Comparison of ENCODE assay signal across 8 cellular contexts in genomic region chr4:102390438-102390837, GRCh38. TPM values are rescaled to one million over a fixed set of nuclear protein-coding genes. Genes with fewer than 3 reads are reported as not detected.
A peak's percentile ranks its signal among the peaks of the same experiment; 100 is the strongest.
DNase-seq lines count a peak whose midpoint lies in the region; ATAC-seq and TF ChIP-seq lines count a peak whose summit lies in the region.

No MANE protein-coding gene starts in this region.

- H3K9me3 ChIP-seq in lung (ENCODE audit: control insufficient read depth in 2 of 2, insufficient read depth in 1 of 2, low read length in 1 of 2) (no peaks in the 10 kb centered on the region), Caco-2 (no peaks in the 10 kb centered on the region)

- no peak overlapping the region for H3K27ac Mint-ChIP-seq in Caco-2 (ENCODE audit: unreplicated experiment)
- H3K27ac Mint-ChIP-seq in activated CD4-positive, alpha-beta T cell treated with anti-CD3 and anti-CD28 coated beads, Interleukin-2, amount 10 ng/mL, durations not matched to agents 7 days and 5 days = no peak overlapping the region

- WGBS in lung, 2 donors = 28 to 60% methylated on average over 2 of the region's 2 CpGs

- no peak overlapping the region for H3K4me3 Mint-ChIP-seq in Caco-2 (ENCODE audit: unreplicated experiment)
- H3K4me3 Mint-ChIP-seq in activated CD4-positive, alpha-beta T cell treated with anti-CD3 and anti-CD28 coated beads, Interleukin-2, amount 10 ng/mL, durations not matched to agents 7 days and 5 days = no peak overlapping the region

- H3K27me3 ChIP-seq in lung (ENCODE audit: control insufficient read depth, insufficient read depth) (no peaks in the 10 kb centered on the region), Caco-2 (replicated peaks; ENCODE audit: control insufficient read depth, insufficient read depth, low read length) (no peaks in the 10 kb centered on the region)

- H3K4me1 ChIP-seq in lung (ENCODE audit: control insufficient read depth in 2 of 2, insufficient read depth in 2 of 2, low read length in 2 of 2) (no peaks in the 10 kb centered on the region), Caco-2 (no peaks in the 10 kb centered on the region)

- no peak overlapping the region for H3K4me3 ChIP-seq in lung
- no peak overlapping the region for H3K4me3 ChIP-seq in Caco-2 (ENCODE audit: low read depth, low read length)
- H3K4me3 ChIP-seq in coronary artery = no peak overlapping the region

- H3K36me3 ChIP-seq in lung (ENCODE audit: control insufficient read depth in 2 of 2, insufficient read depth in 2 of 2, low read length in 2 of 2) (no peaks in the 10 kb centered on the region), Caco-2 (ENCODE audit: control insufficient read depth, insufficient read depth, low read length) (no peaks in the 10 kb centered on the region)

- H3K27ac ChIP-seq in lung (ENCODE audit: low read depth in 1 of 2, low read length in 1 of 2) (no peak overlapping the region), coronary artery (no peak overlapping the region)

- DNase-seq in NOMO-1 treated with dmso at 0.1 percent for 144 hours (lab: John Stamatoyannopoulos, UW; ENCODE audit: unreplicated experiment) (peak; percentile 84), lung (ENCODE audit: low spot score) (no peak), Caco-2 (no peak), superior temporal gyrus (ENCODE audit: extremely low spot score) (no peak), coronary artery (ENCODE audit: low spot score) (no peak)
- no peak for DNase-seq in activated CD4-positive, alpha-beta T cell treated with anti-CD3 and anti-CD28 coated beads, Interleukin-2, amount 10 ng/mL, durations not matched to agents 7 days and 5 days

- H3K36me3 Mint-ChIP-seq in Caco-2 (ENCODE audit: insufficient read depth, unreplicated experiment) = no peaks in the 10 kb centered on the region
- H3K36me3 Mint-ChIP-seq in activated CD4-positive, alpha-beta T cell treated with anti-CD3 and anti-CD28 coated beads, Interleukin-2, amount 10 ng/mL, durations not matched to agents 7 days and 5 days (ENCODE audit: low read depth) = no peaks in the 10 kb centered on the region

- H3K9me3 Mint-ChIP-seq in Caco-2 (ENCODE audit: unreplicated experiment) = peaks cover 8% of the 10 kb centered on the region
- no peaks in the 10 kb centered on the region for H3K9me3 Mint-ChIP-seq in activated CD4-positive, alpha-beta T cell treated with anti-CD3 and anti-CD28 coated beads, Interleukin-2, amount 10 ng/mL, durations not matched to agents 7 days and 5 days

- BruUV-seq in Caco-2 (replicated peaks; lab: Mats Ljungman, UMichigan) = no TSS peak

- peaks cover 9% of the 10 kb centered on the region for H3K27me3 Mint-ChIP-seq in Caco-2 (ENCODE audit: insufficient read depth, unreplicated experiment)
- peaks cover 12% of the 10 kb centered on the region for H3K27me3 Mint-ChIP-seq in activated CD4-positive, alpha-beta T cell treated with anti-CD3 and anti-CD28 coated beads, Interleukin-2, amount 10 ng/mL, durations not matched to agents 7 days and 5 days

- ATAC-seq in GM18858 (IDR thresholded peaks at IDR 0.05; ENCODE audit: unreplicated experiment) (peak; percentile 95), HG02610 (IDR thresholded peaks at IDR 0.05; ENCODE audit: unreplicated experiment) (peak; percentile 97), lung (ENCODE audit: insufficient read depth, low FRiP score) (peak; percentile 34)

- CTCF ChIA-PET in Caco-2 (lab: Charles Lee) = no interaction called here
- CTCF ChIA-PET in activated CD4-positive, alpha-beta T cell treated with anti-CD3 and anti-CD28 coated beads, Interleukin-2, amount 10 ng/mL, durations not matched to agents 7 days and 5 days (lab: Charles Lee) = no interaction called here

- H3K4me1 Mint-ChIP-seq in Caco-2 (ENCODE audit: low read depth, unreplicated experiment) = peaks cover 7% of the 10 kb centered on the region
- H3K4me1 Mint-ChIP-seq in activated CD4-positive, alpha-beta T cell treated with anti-CD3 and anti-CD28 coated beads, Interleukin-2, amount 10 ng/mL, durations not matched to agents 7 days and 5 days = peaks cover 2% of the 10 kb centered on the region

- intact Hi-C loops in Caco-2 (cut with micrococcal nuclease; ENCODE audit: unreplicated experiment) = no loop called here

- POLR2A ChIA-PET in Caco-2 (lab: Charles Lee) = no interaction called here
- POLR2A ChIA-PET in activated CD4-positive, alpha-beta T cell treated with anti-CD3 and anti-CD28 coated beads, Interleukin-2, amount 10 ng/mL, durations not matched to agents 7 days and 5 days (lab: Charles Lee) = no interaction called here

- TF ChIP-seq CTCF in lung (IDR thresholded peaks at IDR 0.05; ENCODE audit: control extremely low read depth, extremely low read depth) (no peak), Caco-2 (IDR thresholded peaks at IDR 0.05; ENCODE audit: insufficient read depth in 1 of 2, low read depth in 1 of 2, low read length in 1 of 2, severe bottlenecking in 1 of 2, unreplicated experiment in 1 of 2) (no peak), coronary artery (IDR thresholded peaks at IDR 0.05) (no peak)

RNA-seq across cellular contexts. Expression of gene SLC39A8, which starts 45.2 kb away (rescaled TPM):
- total RNA-seq in lung (100 to 1,000 TPM; 184 to 285 TPM), Caco-2 (2022) (14.1 and 15.5 TPM in 2 replicates)
- polyA plus RNA-seq in lung = 100 to 1,000 TPM; 179 to 314 TPM
- 10 to 100 TPM; 58.7 to 62.3 TPM for total RNA-seq in activated CD4-positive, alpha-beta T cell treated with anti-CD3 and anti-CD28 coated beads, Interleukin-2, amount 10 ng/mL, durations not matched to agents 7 days and 5 days

Comparison
In these comparisons a context has a peak if more than half of its experiments do, and no peak if none do; other contexts are left out.
1. ATAC-seq: peak in every context shown above with its lines; median percentile 97 in HG02610; 95 in GM18858; 34 in lung.